Comparison of ENCODE assay signal across 8 cellular contexts in genomic region chr10:24944512-24945255, GRCh38. TPM values are rescaled to one million over a fixed set of nuclear protein-coding genes. Genes with fewer than 3 reads are reported as not detected.
DNase-seq lines count a peak whose midpoint lies in the region.

No MANE protein-coding gene starts in this region.

- H3K27me3 Mint-ChIP-seq in activated CD4-positive, alpha-beta T cell treated with anti-CD3 and anti-CD28 coated beads, Interleukin-2, amount 10 ng/mL, durations not matched to agents 7 days and 5 days: no peaks in the 10 kb centered on the region

- no peaks in the 10 kb centered on the region for H3K9me3 Mint-ChIP-seq in activated CD4-positive, alpha-beta T cell treated with anti-CD3 and anti-CD28 coated beads, Interleukin-2, amount 10 ng/mL, durations not matched to agents 7 days and 5 days

- H3K4me3 Mint-ChIP-seq in activated CD4-positive, alpha-beta T cell treated with anti-CD3 and anti-CD28 coated beads, Interleukin-2, amount 10 ng/mL, durations not matched to agents 7 days and 5 days: no peak overlapping the region

- no peak overlapping the region for H3K27ac Mint-ChIP-seq in activated CD4-positive, alpha-beta T cell treated with anti-CD3 and anti-CD28 coated beads, Interleukin-2, amount 10 ng/mL, durations not matched to agents 7 days and 5 days

- DNase-seq in GM03348 (ENCODE audit: low spot score) (peak; percentile 21), NCI-H82 (lab: John Stamatoyannopoulos, UW) (peak; percentile 56), dermis blood vessel endothelial cell (peak; percentile 25), occipital lobe (lab: John Stamatoyannopoulos, UW) (peak; percentile 54), NCI-H1417 treated with DMSO at 0.1 percent for 48 hours (lab: John Stamatoyannopoulos, UW) (no peak), cerebellum (ENCODE audit: low spot score) (no peak), NCI-H510A (lab: John Stamatoyannopoulos, UW) (no peak)
- DNase-seq in activated CD4-positive, alpha-beta T cell treated with anti-CD3 and anti-CD28 coated beads, Interleukin-2, amount 10 ng/mL, durations not matched to agents 7 days and 5 days: no peak

- CTCF ChIA-PET in activated CD4-positive, alpha-beta T cell treated with anti-CD3 and anti-CD28 coated beads, Interleukin-2, amount 10 ng/mL, durations not matched to agents 7 days and 5 days (lab: Charles Lee): interaction anchor here (0.8 to 2.4 kb wide), 4 partner anchors 9 to 45 kb away, joined by 4 to 6 read pairs (median 4); no protein-coding TSS in a partner anchor

- POLR2A ChIA-PET in activated CD4-positive, alpha-beta T cell treated with anti-CD3 and anti-CD28 coated beads, Interleukin-2, amount 10 ng/mL, durations not matched to agents 7 days and 5 days (lab: Charles Lee): no interaction called here

- peaks cover 5% of the 10 kb centered on the region for H3K4me1 Mint-ChIP-seq in activated CD4-positive, alpha-beta T cell treated with anti-CD3 and anti-CD28 coated beads, Interleukin-2, amount 10 ng/mL, durations not matched to agents 7 days and 5 days

- H3K36me3 Mint-ChIP-seq in activated CD4-positive, alpha-beta T cell treated with anti-CD3 and anti-CD28 coated beads, Interleukin-2, amount 10 ng/mL, durations not matched to agents 7 days and 5 days (ENCODE audit: low read depth): no peaks in the 10 kb centered on the region

RNA-seq across cellular contexts. Expression of gene PRTFDC1, which starts 7.7 kb away (rescaled TPM):
- total RNA-seq in dermis blood vessel endothelial cell (8.0 and 13.2 TPM in 2 replicates), occipital lobe (35.7 TPM), cerebellum (24.3 TPM)
- under 1 TPM; 0.27 to 0.46 TPM for total RNA-seq in activated CD4-positive, alpha-beta T cell treated with anti-CD3 and anti-CD28 coated beads, Interleukin-2, amount 10 ng/mL, durations not matched to agents 7 days and 5 days

Comparison
In these comparisons a context has a peak if more than half of its experiments do, and no peak if none do; other contexts are left out.
1. DNase-seq: peak in GM03348 (single experiment), NCI-H82 (single experiment), dermis blood vessel endothelial cell (single experiment) and occipital lobe (single experiment); none in NCI-H1417 treated with DMSO at 0.1 percent for 48 hours (single experiment), activated CD4-positive, alpha-beta T cell treated with anti-CD3 and anti-CD28 coated beads, Interleukin-2, amount 10 ng/mL, durations not matched to agents 7 days and 5 days (single experiment), cerebellum (single experiment) and NCI-H510A (single experiment).